8 cellular contexts compared by ENCODE assay signal in the genomic region with DNA sequence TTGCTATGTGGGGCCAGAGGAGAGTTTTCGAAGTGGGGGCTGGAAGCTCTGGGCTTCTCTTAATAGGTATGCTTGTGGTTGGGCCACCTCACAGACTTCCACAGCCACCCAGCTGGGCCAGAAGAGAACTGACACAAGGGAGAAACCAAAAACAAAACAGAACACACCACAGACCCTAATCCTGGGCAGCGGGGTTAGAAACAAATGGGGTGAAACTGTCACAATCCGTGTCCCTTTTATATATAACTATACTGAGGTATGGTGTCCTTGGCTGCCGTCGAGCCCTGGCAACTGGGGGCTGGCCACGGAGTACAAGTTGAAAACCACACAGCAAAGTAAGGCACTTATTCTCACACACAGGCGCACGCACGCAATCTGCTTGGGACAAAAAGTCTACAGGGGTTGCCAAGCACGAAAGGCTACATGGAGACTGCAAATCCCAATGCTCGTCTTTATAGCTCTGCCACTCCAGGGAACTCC.
DNase-seq lines count a peak whose midpoint lies in the region; ATAC-seq, FAIRE-seq and TF ChIP-seq lines count a peak whose summit lies in the region.

No MANE protein-coding gene starts in this region.

- no peak for TF ChIP-seq POLR2A in GM12878 (IDR thresholded peaks at IDR 0.05; ENCODE audit: low read depth, low read length)

- H3K27me3 ChIP-seq in GM12878 (replicated peaks in 1 of 2; ENCODE audit: control insufficient read depth in 2 of 2, insufficient read depth in 2 of 2, low read length in 1 of 2) = no peaks in the 10 kb centered on the region
- H3K27me3 ChIP-seq in subcutaneous abdominal adipose tissue (ENCODE audit: control insufficient read depth in 5 of 5, insufficient read depth in 4 of 5, low read length in 5 of 5) = no peaks in the 10 kb centered on the region

- DNase-seq in GM12878 (ENCODE audit: low read depth, low spot score) (peak; percentile 74), T-helper 2 cell (no peak), DMS114 treated with DMSO at 0.1 percent for 48 hours (lab: John Stamatoyannopoulos, UW; ENCODE audit: unreplicated experiment) (no peak), activated gamma-delta T cell (lab: John Stamatoyannopoulos, UW) (no peak)
- no peak for DNase-seq in activated CD8-positive, alpha-beta memory T cell treated with anti-CD3 and anti-CD28 coated beads for 24 hours

- peak; percentile 44 for ATAC-seq in GM19328 (IDR thresholded peaks at IDR 0.05; ENCODE audit: unreplicated experiment)
- ATAC-seq in HG02981 (IDR thresholded peaks at IDR 0.05; ENCODE audit: unreplicated experiment) = peak; percentile 49
- ATAC-seq in GM12878 = peak; percentile 71

- H3K36me3 ChIP-seq in GM12878 (ENCODE audit: control insufficient read depth in 2 of 2, insufficient read depth in 2 of 2, low read length in 1 of 2) (peaks cover 2 to 5% of the 10 kb centered on the region in 2 experiments; a peak in 3 of 4 replicates), subcutaneous abdominal adipose tissue (ENCODE audit: control insufficient read depth in 5 of 5, insufficient read depth in 5 of 5, low read length in 5 of 5) (peaks cover 0 to 21% (median 12%) of the 10 kb centered on the region in 5 donors)

- POLR2A ChIA-PET in GM12878 (lab: Charles Lee) = interaction anchor here (1.2 to 3.5 kb wide), 5 partner anchors 9 to 79 kb away, joined by 3 to 16 read pairs (median 8); a partner anchor contains a TSS

- no peak overlapping the region; the same call in 1 of the 2 replicates for H2AFZ ChIP-seq in GM12878 (ENCODE audit: control insufficient read depth, low read depth, low read length)

- CTCF ChIA-PET in GM12878 (lab: Yijun Ruan, JAX) = interaction anchor here (0.7 to 4.1 kb wide), 20 partner anchors 9 to 164 kb away, joined by 3 to 38 read pairs (median 4); a partner anchor contains a TSS

- SMC1A ChIA-PET in GM12878 (lab: Charles Lee; ENCODE audit: uncharacterized antibody, unreplicated experiment) = interaction anchor here (0.7 to 14.8 kb wide), 20 partner anchors 9 to 502 kb away, joined by 3 to 249 read pairs (median 5); a partner anchor contains a TSS

- FAIRE-seq in GM12878 (lab: Jason Lieb, UNC) = no peak

- BruUV-seq in GM12878 (replicated peaks; lab: Mats Ljungman, UMichigan) = no TSS peak

- H3K9me3 ChIP-seq in GM12878 (replicated peaks; ENCODE audit: control insufficient read depth, insufficient read depth, low read length) = no peaks in the 10 kb centered on the region; the same call in 2 of the 3 replicates
- no peaks in the 10 kb centered on the region for H3K9me3 ChIP-seq in subcutaneous abdominal adipose tissue (ENCODE audit: control insufficient read depth in 5 of 5, low read length in 5 of 5)

- peak overlapping the region; percentile 63 for H3K4me2 ChIP-seq in GM12878 (ENCODE audit: control insufficient read depth, insufficient read depth)

- TF ChIP-seq RAD21 in GM12878 (IDR thresholded peaks at IDR 0.05; ENCODE audit: insufficient read depth, low read depth, low read length) = 0 out of 2 replicates have a peak, but pooled peaks have one; percentile 19

- H3K9ac ChIP-seq in GM12878 (ENCODE audit: control insufficient read depth, insufficient read depth, low read length) = peak overlapping the region; percentile 38
- no peak overlapping the region for H3K9ac ChIP-seq in subcutaneous abdominal adipose tissue (ENCODE audit: low read length in 5 of 5)

- intact Hi-C loops in GM12878 (cut with micrococcal nuclease; ENCODE audit: unreplicated experiment) = loop anchor here (1.0 to 5.0 kb wide), 5 partner anchors 39 to 216 kb away; a partner anchor contains a TSS

- TF ChIP-seq CTCF in GM12878 (IDR thresholded peaks at IDR 0.05 in 2 of 3, conservative IDR thresholded peaks at IDR 0.05 in 1 of 3; ENCODE audit: control insufficient read depth in 2 of 3, extremely low read depth in 1 of 3, insufficient read depth in 1 of 3, low read depth in 3 of 3, low read length in 3 of 3) = no peak

- RAD21 ChIA-PET in GM12878 (lab: Charles Lee; ENCODE audit: unreplicated experiment) = interaction anchor here (1.0 to 11.6 kb wide), 13 partner anchors 12 to 214 kb away, joined by 3 to 124 read pairs (median 5); a partner anchor contains a TSS

- peak overlapping the region; percentile 61; the same call in 1 of the 2 replicates for H3K4me3 ChIP-seq in GM12878
- no peak overlapping the region for H3K4me3 ChIP-seq in subcutaneous abdominal adipose tissue (ENCODE audit: low read depth in 1 of 5, low read length in 5 of 5)

- WGBS in GM12878 (ENCODE audit: insufficient coverage, insufficient replicate concordance, low lambda C conversion rate, missing lambda C conversion rate) = 14% methylated on average over 11 of the region's 11 CpGs

- H4K20me1 ChIP-seq in GM12878 (ENCODE audit: control insufficient read depth, insufficient read depth) = no peaks in the 10 kb centered on the region

- H3K4me1 ChIP-seq in GM12878 (ENCODE audit: control insufficient read depth, insufficient read depth, low read length) (peaks cover 59% of the 10 kb centered on the region), subcutaneous abdominal adipose tissue (ENCODE audit: control insufficient read depth in 5 of 5, insufficient read depth in 5 of 5, low read length in 5 of 5) (peaks cover 3 to 40% (median 32%) of the 10 kb centered on the region in 5 donors)

- in situ Hi-C loops in GM12878 (cut with MboI) = loop anchor here (5.0 kb wide), 2 partner anchors 81 to 196 kb away; no protein-coding TSS in a partner anchor

- TF ChIP-seq EP300 in GM12878 (IDR thresholded peaks at IDR 0.05; ENCODE audit: borderline replicate concordance in 1 of 2, control insufficient read depth in 1 of 2, low read depth in 2 of 2, low read length in 2 of 2) = peak in 1 of 2 experiments; percentile 38; a peak in 3 of 4 replicates

- peak overlapping the region; percentile 96 for H3K27ac ChIP-seq in GM12878 (ENCODE audit: control insufficient read depth, insufficient read depth)
- H3K27ac ChIP-seq in subcutaneous abdominal adipose tissue (ENCODE audit: low read depth, low read length) = peak overlapping the region; percentile 43

- H3K79me2 ChIP-seq in GM12878 (ENCODE audit: control insufficient read depth, insufficient read depth, low read length) = no peaks in the 10 kb centered on the region

TF ChIP-seq in GM12878, 131 proteins besides CTCF, POLR2A, EP300 and RAD21 (continues in another document):
- TF ChIP-seq, protein P1, sequence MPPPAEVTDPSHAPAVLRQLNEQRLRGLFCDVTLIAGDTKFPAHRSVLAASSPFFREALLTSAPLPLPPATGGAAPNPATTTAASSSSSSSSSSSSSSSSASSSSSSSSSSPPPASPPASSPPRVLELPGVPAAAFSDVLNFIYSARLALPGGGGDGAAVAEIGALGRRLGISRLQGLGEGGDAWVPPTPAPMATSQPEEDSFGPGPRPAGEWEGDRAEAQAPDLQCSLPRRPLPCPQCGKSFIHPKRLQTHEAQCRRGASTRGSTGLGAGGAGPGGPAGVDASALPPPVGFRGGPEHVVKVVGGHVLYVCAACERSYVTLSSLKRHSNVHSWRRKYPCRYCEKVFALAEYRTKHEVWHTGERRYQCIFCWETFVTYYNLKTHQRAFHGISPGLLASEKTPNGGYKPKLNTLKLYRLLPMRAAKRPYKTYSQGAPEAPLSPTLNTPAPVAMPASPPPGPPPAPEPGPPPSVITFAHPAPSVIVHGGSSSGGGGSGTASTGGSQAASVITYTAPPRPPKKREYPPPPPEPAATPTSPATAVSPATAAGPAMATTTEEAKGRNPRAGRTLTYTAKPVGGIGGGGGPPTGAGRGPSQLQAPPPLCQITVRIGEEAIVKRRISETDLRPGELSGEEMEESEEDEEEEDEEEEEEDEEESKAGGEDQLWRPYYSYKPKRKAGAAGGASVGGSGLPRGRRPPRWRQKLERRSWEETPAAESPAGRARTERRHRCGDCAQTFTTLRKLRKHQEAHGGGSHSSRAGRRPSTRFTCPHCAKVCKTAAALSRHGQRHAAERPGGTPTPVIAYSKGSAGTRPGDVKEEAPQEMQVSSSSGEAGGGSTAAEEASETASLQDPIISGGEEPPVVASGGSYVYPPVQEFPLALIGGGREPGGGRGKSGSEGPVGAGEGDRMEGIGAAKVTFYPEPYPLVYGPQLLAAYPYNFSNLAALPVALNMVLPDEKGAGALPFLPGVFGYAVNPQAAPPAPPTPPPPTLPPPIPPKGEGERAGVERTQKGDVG (CRISPR knock-in tag; IDR thresholded peaks at IDR 0.05) = no peak
- TF ChIP-seq, protein P2, sequence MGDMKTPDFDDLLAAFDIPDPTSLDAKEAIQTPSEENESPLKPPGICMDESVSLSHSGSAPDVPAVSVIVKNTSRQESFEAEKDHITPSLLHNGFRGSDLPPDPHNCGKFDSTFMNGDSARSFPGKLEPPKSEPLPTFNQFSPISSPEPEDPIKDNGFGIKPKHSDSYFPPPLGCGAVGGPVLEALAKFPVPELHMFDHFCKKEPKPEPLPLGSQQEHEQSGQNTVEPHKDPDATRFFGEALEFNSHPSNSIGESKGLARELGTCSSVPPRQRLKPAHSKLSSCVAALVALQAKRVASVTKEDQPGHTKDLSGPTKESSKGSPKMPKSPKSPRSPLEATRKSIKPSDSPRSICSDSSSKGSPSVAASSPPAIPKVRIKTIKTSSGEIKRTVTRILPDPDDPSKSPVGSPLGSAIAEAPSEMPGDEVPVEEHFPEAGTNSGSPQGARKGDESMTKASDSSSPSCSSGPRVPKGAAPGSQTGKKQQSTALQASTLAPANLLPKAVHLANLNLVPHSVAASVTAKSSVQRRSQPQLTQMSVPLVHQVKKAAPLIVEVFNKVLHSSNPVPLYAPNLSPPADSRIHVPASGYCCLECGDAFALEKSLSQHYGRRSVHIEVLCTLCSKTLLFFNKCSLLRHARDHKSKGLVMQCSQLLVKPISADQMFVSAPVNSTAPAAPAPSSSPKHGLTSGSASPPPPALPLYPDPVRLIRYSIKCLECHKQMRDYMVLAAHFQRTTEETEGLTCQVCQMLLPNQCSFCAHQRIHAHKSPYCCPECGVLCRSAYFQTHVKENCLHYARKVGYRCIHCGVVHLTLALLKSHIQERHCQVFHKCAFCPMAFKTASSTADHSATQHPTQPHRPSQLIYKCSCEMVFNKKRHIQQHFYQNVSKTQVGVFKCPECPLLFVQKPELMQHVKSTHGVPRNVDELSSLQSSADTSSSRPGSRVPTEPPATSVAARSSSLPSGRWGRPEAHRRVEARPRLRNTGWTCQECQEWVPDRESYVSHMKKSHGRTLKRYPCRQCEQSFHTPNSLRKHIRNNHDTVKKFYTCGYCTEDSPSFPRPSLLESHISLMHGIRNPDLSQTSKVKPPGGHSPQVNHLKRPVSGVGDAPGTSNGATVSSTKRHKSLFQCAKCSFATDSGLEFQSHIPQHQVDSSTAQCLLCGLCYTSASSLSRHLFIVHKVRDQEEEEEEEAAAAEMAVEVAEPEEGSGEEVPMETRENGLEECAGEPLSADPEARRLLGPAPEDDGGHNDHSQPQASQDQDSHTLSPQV (IDR thresholded peaks at IDR 0.05) = no peak
- TF ChIP-seq SP1 (IDR thresholded peaks at IDR 0.05; ENCODE audit: low read depth, low read length) = peak; percentile 64
